In the genomic region with DNA sequence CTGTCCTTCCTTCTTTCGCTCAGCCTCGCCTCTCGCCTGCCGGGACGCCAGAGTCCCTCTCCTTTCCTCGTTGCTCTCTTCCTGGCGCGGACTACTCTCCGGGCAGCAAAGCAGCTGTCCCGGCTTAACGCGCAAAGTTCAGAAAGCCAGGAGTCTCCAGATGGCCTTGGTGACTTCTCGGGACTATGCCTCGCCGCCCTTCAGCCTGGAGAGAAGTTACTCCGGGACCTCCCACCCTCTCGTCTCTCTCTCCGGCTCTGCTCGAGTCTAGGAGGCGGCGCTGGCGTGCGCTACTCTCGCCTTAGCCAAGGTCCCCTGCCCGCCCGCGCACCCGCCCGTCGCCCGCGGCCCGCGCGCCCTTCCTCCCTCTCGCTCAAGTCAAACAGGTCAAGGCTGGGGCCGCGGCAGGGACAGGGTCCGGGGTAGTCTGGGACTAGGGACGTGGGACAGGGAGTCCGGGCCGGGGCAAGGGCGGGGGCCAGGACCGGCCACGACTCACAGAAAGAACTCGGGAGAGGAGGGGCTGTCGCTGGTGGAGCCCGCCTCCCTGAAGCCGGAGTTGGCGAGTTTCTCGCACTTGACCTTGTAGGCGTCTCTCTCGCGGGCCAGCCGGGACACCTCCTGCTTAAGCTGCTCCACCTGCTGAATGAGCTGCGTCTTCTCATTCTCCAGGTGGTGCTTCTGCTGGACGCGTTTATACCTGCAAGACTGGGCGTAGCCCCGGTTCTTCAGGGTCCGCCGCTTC, we compare ENCODE assay signal across 9 cellular contexts. TPM values are rescaled to one million over a fixed set of nuclear protein-coding genes. Genes with fewer than 3 reads are reported as not detected.
A peak's percentile ranks its signal among the peaks of the same experiment; 100 is the strongest.
DNase-seq lines count a peak whose midpoint lies in the region; ATAC-seq and TF ChIP-seq lines count a peak whose summit lies in the region.
"Had no signal": no experiment of that assay in that cellular context is flagged by ENCODE, and none has a peak within 500 bp of the region (broad histone marks: within the 10 kb centered on the region; RNA-seq: fewer than 3 reads in every experiment).

No MANE protein-coding gene starts in this region.

- TF ChIP-seq CTCF in VCaP (conservative IDR thresholded peaks at IDR 0.05) (0 out of 2 replicates have a peak, but pooled peaks have one; percentile 29), progenitor cell of endocrine pancreas (IDR thresholded peaks at IDR 0.05; ENCODE audit: unreplicated experiment) (no peak)

- H3K9me3 Mint-ChIP-seq in progenitor cell of endocrine pancreas (ENCODE audit: low read depth): no peaks in the 10 kb centered on the region
- H3K9me3 Mint-ChIP-seq: activated naive CD8-positive, alpha-beta T cell treated with anti-CD3 and anti-CD28 coated beads, Interleukin-2, amount 10 ng/mL, durations not matched to agents 7 days and 5 days had no signal

- intact Hi-C loops in left cardiac atrium (cut with DNase I): loop anchor here in 1 of 2 donors (5.0 to 10.0 kb wide), 2 partner anchors 215 to 1423 kb away; no protein-coding TSS in a partner anchor

- peak overlapping the region; percentile 76 for H3K4me3 Mint-ChIP-seq in progenitor cell of endocrine pancreas (ENCODE audit: low read depth)

- H3K36me3 Mint-ChIP-seq in progenitor cell of endocrine pancreas (ENCODE audit: insufficient read depth): no peaks in the 10 kb centered on the region
- H3K36me3 Mint-ChIP-seq: activated naive CD8-positive, alpha-beta T cell treated with anti-CD3 and anti-CD28 coated beads, Interleukin-2, amount 10 ng/mL, durations not matched to agents 7 days and 5 days had no signal

- ATAC-seq in left cardiac atrium: peak in 1 of 2 donors; percentile 0
- ATAC-seq in GM18505 (IDR thresholded peaks at IDR 0.05; ENCODE audit: unreplicated experiment): no peak
- ATAC-seq in HG02798 (IDR thresholded peaks at IDR 0.05; ENCODE audit: poor library complexity, unreplicated experiment): no peak

- peak overlapping the region; percentile 87 for H3K27ac Mint-ChIP-seq in progenitor cell of endocrine pancreas
- H3K27ac Mint-ChIP-seq: activated naive CD8-positive, alpha-beta T cell treated with anti-CD3 and anti-CD28 coated beads, Interleukin-2, amount 10 ng/mL, durations not matched to agents 7 days and 5 days had no signal

- TF ChIP-seq POLR2A in GM18505 (IDR thresholded peaks at IDR 0.05; ENCODE audit: borderline replicate concordance, extremely low read depth, insufficient read depth, insufficient read length): no peak

- H3K4me1 Mint-ChIP-seq in progenitor cell of endocrine pancreas (ENCODE audit: low read depth): peaks cover 22% of the 10 kb centered on the region

- H3K27me3 Mint-ChIP-seq in progenitor cell of endocrine pancreas: peaks cover 85% of the 10 kb centered on the region

- peak overlapping the region; percentile 99 for H3K27ac ChIP-seq in VCaP

- peak; percentile 71 for DNase-seq in ELF-1 (ENCODE audit: low read depth, low spot score)
- DNase-seq in left cardiac atrium: peak; percentile 71
- DNase-seq in progenitor cell of endocrine pancreas (ENCODE audit: low spot score, unreplicated experiment): peak; percentile 46
- DNase-seq in SHP77 treated with DMSO at 0.1 percent for 48 hours (lab: John Stamatoyannopoulos, UW): no peak
- no peak for DNase-seq in NK-92 (lab: John Stamatoyannopoulos, UW; ENCODE audit: unreplicated experiment)
- DNase-seq: activated naive CD8-positive, alpha-beta T cell treated with anti-CD3 and anti-CD28 coated beads, Interleukin-2, amount 10 ng/mL, durations not matched to agents 7 days and 5 days had no signal

RNA-seq across cellular contexts. Expression of gene MAFB, which starts 1.5 kb away (rescaled TPM):
- total RNA-seq in left cardiac atrium (10 to 100 TPM; 24.8 to 32.5 TPM), progenitor cell of endocrine pancreas (5.9 and 6.1 TPM in 2 replicates)

Comparison
In these comparisons a context has a peak if more than half of its experiments do, and no peak if none do; other contexts are left out.
1. DNase-seq: peak in ELF-1 (single experiment), left cardiac atrium (single experiment) and progenitor cell of endocrine pancreas (single experiment); none in SHP77 treated with DMSO at 0.1 percent for 48 hours (single experiment) and NK-92 (single experiment).